21 cellular contexts compared by ENCODE assay signal in the genomic region with DNA sequence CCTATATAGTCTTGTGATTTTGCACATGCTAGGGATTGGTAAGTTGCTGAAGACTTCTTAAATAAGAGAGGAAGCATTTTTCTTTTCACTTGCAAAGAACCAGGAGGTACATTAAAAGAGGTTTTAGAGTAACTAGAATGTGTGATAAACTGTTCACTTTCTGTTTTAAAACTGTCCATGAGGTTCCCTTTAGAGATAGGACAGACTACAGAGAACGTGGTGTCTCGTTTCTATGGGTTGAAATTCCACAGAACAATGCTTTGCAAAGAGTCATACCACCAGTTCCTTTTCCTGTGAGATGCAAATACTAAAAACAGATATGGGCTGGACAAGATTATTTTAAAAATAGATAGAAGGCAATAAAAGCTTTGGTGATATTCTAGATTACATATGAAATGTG.
"Had no signal": no experiment of that assay in that cellular context is flagged by ENCODE, and none has a peak within 500 bp of the region (broad histone marks: within the 10 kb centered on the region; RNA-seq: fewer than 3 reads in every experiment).

No MANE protein-coding gene starts in this region.

- DNase-seq: activated CD4-positive, alpha-beta T cell treated with anti-CD3 and anti-CD28 coated beads, Interleukin-2, amount 10 ng/mL, durations not matched to agents 24 days and 14 days; activated CD8-positive, alpha-beta T cell treated with anti-CD3 and anti-CD28 coated beads for 36 hours; activated naive CD4-positive, alpha-beta T cell treated with Interleukin-2 at 50 U/mL for 16 hours; activated naive CD8-positive, alpha-beta T cell treated with anti-CD3 and anti-CD28 coated beads, Interleukin-2, amount 10 ng/mL, durations not matched to agents 7 days and 5 days; activated T-cell treated with anti-CD3 and anti-CD28 coated beads, Interleukin-2, amount 50 U/mL, for 1 hour; amygdala; body of pancreas; central memory CD4-positive, alpha-beta T cell; effector CD4-positive, alpha-beta T cell; hypothalamus; left lung; mesenchymal stem cell; naive thymus-derived CD8-positive, alpha-beta T cell; SK-N-SH; stimulated activated naive B cell treated with anti-CD40 and anti-IgM and Interleukin-4, amounts not matched to agents 10 μg/mL and 1 μg/mL and 100 μg/mL, for 72 hours had no signal

- H3K9me3 ChIP-seq: body of pancreas, esophagus muscularis mucosa, neutrophil, SK-N-SH had no signal

- H3K4me3 ChIP-seq: body of pancreas, coronary artery, esophagus muscularis mucosa, left lung had no signal

- H3K4me1 ChIP-seq: left lung, parathyroid adenoma had no signal

- ATAC-seq: activated CD8-positive, alpha-beta T cell treated with anti-CD3 and anti-CD28 coated beads for 36 hours; body of pancreas; left lung; naive thymus-derived CD8-positive, alpha-beta T cell; stimulated activated naive B cell treated with anti-CD40 and anti-IgM and Interleukin-4, amounts not matched to agents 10 μg/mL and 1 μg/mL and 100 μg/mL, for 72 hours had no signal

- H3K27me3 ChIP-seq: body of pancreas, esophagus muscularis mucosa, left lung, neutrophil had no signal

- H3K27ac Mint-ChIP-seq: activated CD4-positive, alpha-beta T cell treated with anti-CD3 and anti-CD28 coated beads, Interleukin-2, amount 10 ng/mL, durations not matched to agents 24 days and 14 days; activated CD8-positive, alpha-beta T cell treated with anti-CD3 and anti-CD28 coated beads for 36 hours; activated naive CD8-positive, alpha-beta T cell treated with anti-CD3 and anti-CD28 coated beads, Interleukin-2, amount 10 ng/mL, durations not matched to agents 7 days and 5 days; activated T-helper 2 cell treated with anti-CD3 and anti-CD28 coated beads, Interferon-gamma antibody, Interleukin-2, Interleukin-4, amounts not matched to agents 10 μg/mL and 5 μg/mL and 100 μg/mL, durations not matched to agents 14 hours and 24 hours and 36 hours; naive thymus-derived CD8-positive, alpha-beta T cell; stimulated activated naive B cell treated with anti-CD40 and anti-IgM and Interleukin-4, amounts not matched to agents 10 μg/mL and 1 μg/mL and 100 μg/mL, for 72 hours had no signal

- FAIRE-seq: keratinocyte had no signal

- H3K9me3 Mint-ChIP-seq: activated CD4-positive, alpha-beta T cell treated with anti-CD3 and anti-CD28 coated beads, Interleukin-2, amount 10 ng/mL, durations not matched to agents 24 days and 14 days had no signal

- H3K27me3 Mint-ChIP-seq: activated CD4-positive, alpha-beta T cell treated with anti-CD3 and anti-CD28 coated beads, Interleukin-2, amount 10 ng/mL, durations not matched to agents 24 days and 14 days; activated CD8-positive, alpha-beta T cell treated with anti-CD3 and anti-CD28 coated beads for 36 hours; activated naive CD8-positive, alpha-beta T cell treated with anti-CD3 and anti-CD28 coated beads, Interleukin-2, amount 10 ng/mL, durations not matched to agents 7 days and 5 days; naive thymus-derived CD8-positive, alpha-beta T cell; stimulated activated naive B cell treated with anti-CD40 and anti-IgM and Interleukin-4, amounts not matched to agents 10 μg/mL and 1 μg/mL and 100 μg/mL, for 72 hours had no signal

- H3K36me3 ChIP-seq: esophagus muscularis mucosa, left lung, neutrophil had no signal

- H3K9ac ChIP-seq: parathyroid adenoma, SK-N-SH had no signal

- H2AFZ ChIP-seq: parathyroid adenoma had no signal

- H3K4me3 Mint-ChIP-seq: activated CD4-positive, alpha-beta T cell treated with anti-CD3 and anti-CD28 coated beads, Interleukin-2, amount 10 ng/mL, durations not matched to agents 24 days and 14 days; activated CD8-positive, alpha-beta T cell treated with anti-CD3 and anti-CD28 coated beads for 36 hours; activated naive CD8-positive, alpha-beta T cell treated with anti-CD3 and anti-CD28 coated beads, Interleukin-2, amount 10 ng/mL, durations not matched to agents 7 days and 5 days; naive thymus-derived CD8-positive, alpha-beta T cell; stimulated activated naive B cell treated with anti-CD40 and anti-IgM and Interleukin-4, amounts not matched to agents 10 μg/mL and 1 μg/mL and 100 μg/mL, for 72 hours had no signal

- H3K4me1 Mint-ChIP-seq: activated CD4-positive, alpha-beta T cell treated with anti-CD3 and anti-CD28 coated beads, Interleukin-2, amount 10 ng/mL, durations not matched to agents 24 days and 14 days; activated naive CD8-positive, alpha-beta T cell treated with anti-CD3 and anti-CD28 coated beads, Interleukin-2, amount 10 ng/mL, durations not matched to agents 7 days and 5 days; stimulated activated naive B cell treated with anti-CD40 and anti-IgM and Interleukin-4, amounts not matched to agents 10 μg/mL and 1 μg/mL and 100 μg/mL, for 72 hours had no signal

- H3K4me2 ChIP-seq: SK-N-SH had no signal

- H3K27ac ChIP-seq: coronary artery, esophagus muscularis mucosa, left lung, neutrophil, parathyroid adenoma had no signal
